31 cellular contexts compared by ENCODE assay signal in the genomic region with DNA sequence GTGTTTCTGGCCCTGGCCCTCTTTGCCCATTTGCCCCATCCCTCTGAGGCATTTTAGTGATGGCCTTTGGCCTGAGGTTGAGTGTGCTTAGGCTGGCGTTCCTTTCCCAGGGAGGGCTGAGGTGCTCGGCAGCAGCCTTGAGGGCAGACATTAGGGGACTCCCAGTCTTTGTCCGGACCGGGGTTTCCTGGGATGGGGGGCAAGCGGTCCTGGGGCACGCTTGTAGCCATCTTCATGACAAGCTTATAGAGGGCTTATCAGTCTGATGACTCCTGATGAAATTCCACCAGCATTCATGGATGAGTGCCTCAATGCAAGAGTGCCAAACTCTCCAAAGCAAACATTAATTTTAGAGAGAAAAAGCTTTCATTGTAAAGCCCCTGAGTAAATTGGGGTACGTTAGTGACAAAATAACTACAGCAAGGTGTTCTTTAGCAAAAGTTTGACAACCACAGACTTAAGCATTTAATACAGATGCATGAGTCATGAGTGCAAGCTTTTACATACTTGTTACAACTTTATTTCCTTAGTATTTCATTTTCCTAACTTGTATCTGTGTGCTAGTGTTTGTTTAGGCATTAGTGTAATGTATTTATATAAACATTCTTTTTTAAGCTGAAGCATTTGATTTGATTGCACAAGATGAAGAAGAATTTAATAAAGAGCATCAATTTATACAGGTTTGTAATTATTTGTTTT. TPM values are rescaled to one million over a fixed set of nuclear protein-coding genes. Genes with fewer than 3 reads are reported as not detected.
DNase-seq lines count a peak whose midpoint lies in the region; FAIRE-seq and TF ChIP-seq lines count a peak whose summit lies in the region.
"Had no signal": no experiment of that assay in that cellular context is flagged by ENCODE, and none has a peak within 500 bp of the region (broad histone marks: within the 10 kb centered on the region; RNA-seq: fewer than 3 reads in every experiment).

No MANE protein-coding gene starts in this region.

- TF ChIP-seq CTCF in astrocyte of the spinal cord (IDR thresholded peaks at IDR 0.05; ENCODE audit: low read depth, low read length) (no peak), CD14-positive monocyte (IDR thresholded peaks at IDR 0.05) (no peak)

- H3K4me1 Mint-ChIP-seq in CD14-positive monocyte: no peaks in the 10 kb centered on the region

- intact Hi-C loops in CD14-positive monocyte (cut with micrococcal nuclease): no loop called here

- peak; percentile 14 for FAIRE-seq in A204.1 (lab: Jason Lieb, UNC)
- FAIRE-seq in RCC 7860 (lab: Jason Lieb, UNC): no peak

- H3K4me3 Mint-ChIP-seq in CD14-positive monocyte: no peak overlapping the region
- H3K4me3 Mint-ChIP-seq: activated CD4-positive, alpha-beta memory T cell treated with anti-CD3 and anti-CD28 coated beads for 36 hours; activated naive CD8-positive, alpha-beta T cell treated with anti-CD3 and anti-CD28 coated beads, Interleukin-2, amount 10 ng/mL, durations not matched to agents 7 days and 5 days; effector memory CD8-positive, alpha-beta T cell; immature natural killer cell; naive thymus-derived CD8-positive, alpha-beta T cell had no signal

- no peaks in the 10 kb centered on the region for H3K9me3 Mint-ChIP-seq in CD14-positive monocyte
- H3K9me3 Mint-ChIP-seq: activated CD4-positive, alpha-beta memory T cell treated with anti-CD3 and anti-CD28 coated beads for 36 hours; activated naive CD8-positive, alpha-beta T cell treated with anti-CD3 and anti-CD28 coated beads, Interleukin-2, amount 10 ng/mL, durations not matched to agents 7 days and 5 days; activated T-helper 2 cell treated with anti-CD3 and anti-CD28 coated beads, Interferon-gamma antibody, Interleukin-2, Interleukin-4, amounts not matched to agents 10 μg/mL and 5 μg/mL and 100 μg/mL, durations not matched to agents 14 hours and 24 hours and 36 hours; effector memory CD8-positive, alpha-beta T cell; immature natural killer cell; naive thymus-derived CD8-positive, alpha-beta T cell had no signal

- peaks cover 0 to 2% (median 0%) of the 10 kb centered on the region in 3 donors for H3K27me3 Mint-ChIP-seq in CD14-positive monocyte (ENCODE audit: low read depth in 3 of 3)
- H3K27me3 Mint-ChIP-seq: activated CD4-positive, alpha-beta memory T cell treated with anti-CD3 and anti-CD28 coated beads for 36 hours; activated naive CD8-positive, alpha-beta T cell treated with anti-CD3 and anti-CD28 coated beads, Interleukin-2, amount 10 ng/mL, durations not matched to agents 7 days and 5 days; effector memory CD8-positive, alpha-beta T cell; naive thymus-derived CD8-positive, alpha-beta T cell had no signal

- H3K4me3 ChIP-seq in astrocyte of the spinal cord (ENCODE audit: low read depth, low read length): no peak overlapping the region
- H3K4me3 ChIP-seq: BLaER1, coronary artery, hepatocyte, left ventricle myocardium inferior, smooth muscle cell, upper lobe of right lung had no signal

- in situ Hi-C loops in astrocyte of the spinal cord (cut with HindIII; ENCODE audit: low sequenced_read_pairs): no loop called here

- H3K36me3 Mint-ChIP-seq in CD14-positive monocyte: peaks cover 71 to 83% of the 10 kb centered on the region in 2 donors

- DNase-seq in HCEC 1CT (peak; percentile 38), astrocyte of the spinal cord (ENCODE audit: low read depth, low spot score) (peak; percentile 18), fibroblast of the conjunctiva (ENCODE audit: low read depth) (peak; percentile 10), CD14-positive monocyte (ENCODE audit: low spot score) (no peak), RCC 7860 (ENCODE audit: low spot score) (no peak), NCI-H2196 treated with DMSO at 0.1 percent for 48 hours (lab: John Stamatoyannopoulos, UW; ENCODE audit: unreplicated experiment) (no peak)
- no peak for DNase-seq in activated naive CD4-positive, alpha-beta T cell treated with Interleukin-2 at 50 U/mL for 16 hours
- DNase-seq: 8988T; activated CD4-positive, alpha-beta memory T cell treated with anti-CD3 and anti-CD28 coated beads for 36 hours; activated CD4-positive, CD25-positive, alpha-beta regulatory T cell; activated CD8-positive, alpha-beta memory T cell treated with anti-CD3 and anti-CD28 coated beads, Interleukin-2, amount 50 U/mL, for 48 hours; activated naive CD8-positive, alpha-beta T cell treated with anti-CD3 and anti-CD28 coated beads, Interleukin-2, amount 10 ng/mL, durations not matched to agents 7 days and 5 days; brain microvascular endothelial cell; effector memory CD8-positive, alpha-beta T cell; immature natural killer cell; left ventricle myocardium inferior; midbrain; MM.1S; naive thymus-derived CD8-positive, alpha-beta T cell; NCI-H1417 treated with DMSO at 0.1 percent for 48 hours; NCI-H2081 treated with DMSO at 0.1 percent for 48 hours; SHP77 treated with DMSO at 0.1 percent for 48 hours; stimulated activated CD4-positive, alpha-beta T cell treated with anti-CD3 and anti-CD28 coated beads, Interleukin-2, amount 100 ng/mL, for 24 hours; T-helper 9 cell; upper lobe of right lung had no signal

- H3K27ac Mint-ChIP-seq in CD14-positive monocyte: peak overlapping the region in 2 of 7 donors; percentile 4 to 24
- H3K27ac Mint-ChIP-seq: activated CD4-positive, alpha-beta memory T cell treated with anti-CD3 and anti-CD28 coated beads for 36 hours; activated naive CD8-positive, alpha-beta T cell treated with anti-CD3 and anti-CD28 coated beads, Interleukin-2, amount 10 ng/mL, durations not matched to agents 7 days and 5 days; activated T-helper 2 cell treated with anti-CD3 and anti-CD28 coated beads, Interferon-gamma antibody, Interleukin-2, Interleukin-4, amounts not matched to agents 10 μg/mL and 5 μg/mL and 100 μg/mL, durations not matched to agents 14 hours and 24 hours and 36 hours; immature natural killer cell had no signal

RNA-seq across cellular contexts. Expression of a gene that starts 45.6 kb away (rescaled TPM):
- 1 to 10 TPM; 3.0 to 3.7 TPM for polyA plus RNA-seq in CD14-positive monocyte

Comparison
In these comparisons a context has a peak if more than half of its experiments do, and no peak if none do; other contexts are left out.
1. DNase-seq: peak in HCEC 1CT (single experiment), astrocyte of the spinal cord (single experiment) and fibroblast of the conjunctiva (single experiment); none in CD14-positive monocyte (single experiment), RCC 7860 (single experiment), NCI-H2196 treated with DMSO at 0.1 percent for 48 hours (single experiment) and activated naive CD4-positive, alpha-beta T cell treated with Interleukin-2 at 50 U/mL for 16 hours (single experiment).